ENCODE assay signal across 22 cellular contexts in the genomic region with DNA sequence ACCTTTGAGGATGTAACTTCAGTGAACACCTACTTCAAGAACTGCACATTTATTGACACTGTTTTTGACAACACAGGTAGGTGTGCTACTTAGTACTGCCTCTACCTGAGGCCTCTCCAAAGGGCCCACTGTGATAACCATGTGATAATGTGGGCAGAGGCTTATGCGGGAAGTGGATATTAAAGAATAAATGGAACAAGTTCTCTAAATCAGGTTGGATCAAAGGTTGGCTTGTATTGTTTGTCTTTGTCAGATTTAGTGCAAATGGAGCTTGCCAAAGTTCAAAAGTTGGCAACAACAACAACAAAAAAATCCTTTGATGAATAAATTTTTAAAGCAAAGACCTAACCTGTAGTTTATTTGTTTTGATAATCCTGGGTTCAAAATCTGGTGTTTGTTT.
"Had no signal": no experiment of that assay in that cellular context is flagged by ENCODE, and none has a peak within 500 bp of the region (broad histone marks: within the 10 kb centered on the region; RNA-seq: fewer than 3 reads in every experiment).

No MANE protein-coding gene starts in this region.

- H3K4me1 ChIP-seq: breast epithelium, colonic mucosa, esophagus muscularis mucosa, tibial artery had no signal

- H3K4me3 ChIP-seq: breast epithelium, colonic mucosa, dorsolateral prefrontal cortex, esophagus muscularis mucosa, pancreas, tibial artery had no signal

- H3K36me3 ChIP-seq: breast epithelium, colonic mucosa, esophagus muscularis mucosa, pancreas, tibial artery had no signal

- H3K27me3 Mint-ChIP-seq: activated CD4-positive, alpha-beta T cell treated with anti-CD3 and anti-CD28 coated beads for 36 hours; activated naive CD8-positive, alpha-beta T cell had no signal

- ATAC-seq: right cardiac atrium; stimulated activated effector memory CD8-positive, alpha-beta T cell treated with anti-CD3 and anti-CD28 coated beads, Interleukin-12 subunit alpha, Interleukin-12 subunit beta, amount 100 ng/mL, for 72 hours; stimulated activated naive CD8-positive, alpha-beta T cell treated with anti-CD3 and anti-CD28 coated beads, Interleukin-15, amount 100 ng/mL, for 72 hours; WTC11 had no signal

- H3K27ac Mint-ChIP-seq: activated naive CD8-positive, alpha-beta T cell; nephron progenitor cell; stimulated activated effector memory CD8-positive, alpha-beta T cell treated with anti-CD3 and anti-CD28 coated beads, Interleukin-12 subunit alpha, Interleukin-12 subunit beta, amount 100 ng/mL, for 72 hours; stimulated activated naive CD8-positive, alpha-beta T cell treated with anti-CD3 and anti-CD28 coated beads, Interleukin-15, amount 100 ng/mL, for 72 hours; WTC11 had no signal

- H3K9me3 ChIP-seq: breast epithelium, colonic mucosa, esophagus muscularis mucosa, pancreas, tibial artery had no signal

- H3K4me3 Mint-ChIP-seq: activated CD4-positive, alpha-beta memory T cell treated with anti-CD3 and anti-CD28 coated beads, Interleukin-2, amount 10 ng/mL, durations not matched to agents 7 days and 5 days; activated CD4-positive, alpha-beta T cell treated with anti-CD3 and anti-CD28 coated beads for 36 hours; activated naive CD8-positive, alpha-beta T cell; nephron progenitor cell; stimulated activated effector memory CD8-positive, alpha-beta T cell treated with anti-CD3 and anti-CD28 coated beads, Interleukin-12 subunit alpha, Interleukin-12 subunit beta, amount 100 ng/mL, for 72 hours; stimulated activated naive CD8-positive, alpha-beta T cell treated with anti-CD3 and anti-CD28 coated beads, Interleukin-15, amount 100 ng/mL, for 72 hours; WTC11 had no signal

- DNase-seq: activated CD4-positive, alpha-beta memory T cell treated with anti-CD3 and anti-CD28 coated beads, Interleukin-2, amount 10 ng/mL, durations not matched to agents 7 days and 5 days; activated CD4-positive, alpha-beta T cell treated with anti-CD3 and anti-CD28 coated beads for 36 hours; activated gamma-delta T cell treated with Interleukin-2 at 50 U/mL for 16 hours; amniotic stem cell; colonic mucosa; dorsolateral prefrontal cortex; head of caudate nucleus; hypothalamus; mesenchymal stem cell; nephron progenitor cell; pancreas; right cardiac atrium; stimulated activated CD4-positive, alpha-beta T cell treated with anti-CD3 and anti-CD28 coated beads, Interleukin-1b, Interleukin-23, amount 100 ng/mL, for 48 hours; stimulated activated naive CD8-positive, alpha-beta T cell treated with anti-CD3 and anti-CD28 coated beads, Interleukin-15, amount 100 ng/mL, for 72 hours; T-helper 9 cell; tibial artery had no signal

- H3K27me3 ChIP-seq: breast epithelium, colonic mucosa, pancreas, tibial artery had no signal

- H3K9me3 Mint-ChIP-seq: activated CD4-positive, alpha-beta memory T cell treated with anti-CD3 and anti-CD28 coated beads, Interleukin-2, amount 10 ng/mL, durations not matched to agents 7 days and 5 days; activated T-helper 1 cell treated with anti-CD3 and anti-CD28 coated beads, Interleukin-12 subunit alpha, Interleukin-12 subunit beta, Interleukin-2, Interleukin-4 antibody, amounts not matched to agents 30 ng/mL and 10 ng/mL and 1 ng/mL, durations not matched to agents 14 hours and 24 hours and 36 hours; nephron progenitor cell; stimulated activated effector memory CD8-positive, alpha-beta T cell treated with anti-CD3 and anti-CD28 coated beads, Interleukin-12 subunit alpha, Interleukin-12 subunit beta, amount 100 ng/mL, for 72 hours; stimulated activated naive CD8-positive, alpha-beta T cell treated with anti-CD3 and anti-CD28 coated beads, Interleukin-15, amount 100 ng/mL, for 72 hours; WTC11 had no signal

- H3K27ac ChIP-seq: breast epithelium, colonic mucosa, dorsolateral prefrontal cortex, esophagus muscularis mucosa, pancreas, tibial artery had no signal

- H3K36me3 Mint-ChIP-seq: activated naive CD8-positive, alpha-beta T cell; stimulated activated effector memory CD8-positive, alpha-beta T cell treated with anti-CD3 and anti-CD28 coated beads, Interleukin-12 subunit alpha, Interleukin-12 subunit beta, amount 100 ng/mL, for 72 hours; WTC11 had no signal
